Comparison of ENCODE assay signal across 1 cellular context in the genomic region with DNA sequence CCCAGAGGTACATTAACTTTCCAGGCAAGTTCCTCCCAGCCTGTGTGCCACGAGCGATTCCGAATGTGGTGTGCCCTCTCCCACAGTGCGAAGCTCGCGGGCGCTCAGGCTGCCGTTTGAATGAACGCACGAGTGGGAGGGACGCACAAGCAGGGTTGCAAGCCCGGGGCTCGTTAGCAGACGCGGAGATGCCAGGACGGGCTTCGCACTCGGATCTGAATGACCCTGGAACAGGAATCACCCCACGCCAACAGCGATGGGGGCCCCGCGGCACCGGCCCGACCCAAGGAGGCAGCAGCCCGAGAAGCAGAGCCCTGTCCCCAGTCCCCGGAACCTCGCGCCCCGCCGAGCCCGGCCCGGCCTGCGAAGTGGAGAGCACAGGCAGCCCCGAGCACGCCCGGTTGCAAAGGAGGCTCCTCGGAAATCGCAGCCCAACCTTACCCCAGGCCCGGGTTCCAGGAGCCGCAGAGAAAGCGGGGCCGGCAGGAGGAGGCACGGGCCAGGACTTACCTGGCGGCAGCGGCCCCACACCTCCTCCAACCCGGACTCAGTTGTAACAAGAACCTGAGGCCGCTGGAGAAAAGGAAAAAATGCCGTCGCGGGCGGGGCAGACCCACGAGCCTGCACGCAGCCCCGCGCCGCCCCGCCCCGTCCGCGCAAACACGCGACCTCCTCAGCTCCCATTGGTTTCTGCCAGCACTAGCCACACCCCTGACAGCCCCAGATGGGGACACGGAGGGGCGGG.
TF ChIP-seq lines count a peak whose summit lies in the region.

Gene SLC25A30 (minus strand): TSS at position 584 of the 745 bp plus-strand sequence. CDS start 6,948 bp downstream, outside the sequence.

TF ChIP-seq in HepG2, 621 proteins besides CTCF, POLR2A, EP300 and RAD21 (continued from another document and continues in another):
- TF ChIP-seq PAX8 (CRISPR knock-in tag; IDR thresholded peaks at IDR 0.05; ENCODE audit: borderline replicate concordance), result no peak
- no peak for TF ChIP-seq NFATC3 (CRISPR knock-in tag; IDR thresholded peaks at IDR 0.05)
- TF ChIP-seq EED (CRISPR knock-in tag; IDR thresholded peaks at IDR 0.05), result peak; percentile 41; the same call in 1 of the 2 replicates
- TF ChIP-seq ZNF691 (CRISPR knock-in tag; IDR thresholded peaks at IDR 0.05; ENCODE audit: borderline replicate concordance, low read depth), result no peak
- no peak for TF ChIP-seq CREB1 (IDR thresholded peaks at IDR 0.05)
- no peak for TF ChIP-seq CREB1 (CRISPR knock-in tag; IDR thresholded peaks at IDR 0.05)
- TF ChIP-seq HNRNPL (IDR thresholded peaks at IDR 0.05; ENCODE audit: low read depth, low read length), result peak; percentile 70; the same call in 1 of the 2 replicates
- TF ChIP-seq, protein P1, sequence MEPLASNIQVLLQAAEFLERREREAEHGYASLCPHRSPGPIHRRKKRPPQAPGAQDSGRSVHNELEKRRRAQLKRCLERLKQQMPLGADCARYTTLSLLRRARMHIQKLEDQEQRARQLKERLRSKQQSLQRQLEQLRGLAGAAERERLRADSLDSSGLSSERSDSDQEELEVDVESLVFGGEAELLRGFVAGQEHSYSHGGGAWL (CRISPR knock-in tag; IDR thresholded peaks at IDR 0.05), result peak; percentile 73; the same call in 1 of the 2 replicates
- peak; percentile 26; the same call in 1 of the 2 replicates for TF ChIP-seq RARA (CRISPR knock-in tag; IDR thresholded peaks at IDR 0.05)
- peak; percentile 53; the same call in 1 of the 2 replicates for TF ChIP-seq FOXC1 (CRISPR knock-in tag; IDR thresholded peaks at IDR 0.05; ENCODE audit: borderline replicate concordance)
- no peak for TF ChIP-seq HDAC6 (IDR thresholded peaks at IDR 0.05; ENCODE audit: low read depth, low read length)
- TF ChIP-seq BCL3 (CRISPR knock-in tag; IDR thresholded peaks at IDR 0.05), result peak; percentile 63; the same call in 1 of the 2 replicates
- TF ChIP-seq NONO (IDR thresholded peaks at IDR 0.05), result no peak
- TF ChIP-seq NONO (CRISPR knock-in tag; conservative IDR thresholded peaks at IDR 0.05), result peak; percentile 41
- TF ChIP-seq, protein P2, sequence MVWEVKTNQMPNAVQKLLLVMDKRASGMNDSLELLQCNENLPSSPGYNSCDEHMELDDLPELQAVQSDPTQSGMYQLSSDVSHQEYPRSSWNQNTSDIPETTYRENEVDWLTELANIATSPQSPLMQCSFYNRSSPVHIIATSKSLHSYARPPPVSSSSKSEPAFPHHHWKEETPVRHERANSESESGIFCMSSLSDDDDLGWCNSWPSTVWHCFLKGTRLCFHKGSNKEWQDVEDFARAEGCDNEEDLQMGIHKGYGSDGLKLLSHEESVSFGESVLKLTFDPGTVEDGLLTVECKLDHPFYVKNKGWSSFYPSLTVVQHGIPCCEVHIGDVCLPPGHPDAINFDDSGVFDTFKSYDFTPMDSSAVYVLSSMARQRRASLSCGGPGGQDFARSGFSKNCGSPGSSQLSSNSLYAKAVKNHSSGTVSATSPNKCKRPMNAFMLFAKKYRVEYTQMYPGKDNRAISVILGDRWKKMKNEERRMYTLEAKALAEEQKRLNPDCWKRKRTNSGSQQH (CRISPR knock-in tag; IDR thresholded peaks at IDR 0.05; ENCODE audit: low read depth), result peak; percentile 38; the same call in 1 of the 2 replicates
- peak; percentile 84 for TF ChIP-seq POLR2AphosphoS5 (IDR thresholded peaks at IDR 0.05; ENCODE audit: low read depth, low read length)
- TF ChIP-seq DNMT1 (CRISPR knock-in tag; IDR thresholded peaks at IDR 0.05), result 0 out of 2 replicates have a peak, but pooled peaks have one; percentile 67
- TF ChIP-seq POGZ (CRISPR knock-in tag; IDR thresholded peaks at IDR 0.05), result no peak; the same call in 1 of the 2 replicates
- 0 out of 2 replicates have a peak, but pooled peaks have one; percentile 47 for TF ChIP-seq PBX3 (CRISPR knock-in tag; IDR thresholded peaks at IDR 0.05; ENCODE audit: borderline replicate concordance)
- TF ChIP-seq MIER3 (CRISPR knock-in tag; IDR thresholded peaks at IDR 0.05; ENCODE audit: borderline replicate concordance), result no peak
- TF ChIP-seq ZNF614 (CRISPR knock-in tag; IDR thresholded peaks at IDR 0.05; ENCODE audit: borderline replicate concordance), result peak; percentile 54; the same call in 1 of the 2 replicates
- peak; percentile 28; the same call in 1 of the 2 replicates for TF ChIP-seq MTF1 (CRISPR knock-in tag; IDR thresholded peaks at IDR 0.05)
- TF ChIP-seq, protein P3, sequence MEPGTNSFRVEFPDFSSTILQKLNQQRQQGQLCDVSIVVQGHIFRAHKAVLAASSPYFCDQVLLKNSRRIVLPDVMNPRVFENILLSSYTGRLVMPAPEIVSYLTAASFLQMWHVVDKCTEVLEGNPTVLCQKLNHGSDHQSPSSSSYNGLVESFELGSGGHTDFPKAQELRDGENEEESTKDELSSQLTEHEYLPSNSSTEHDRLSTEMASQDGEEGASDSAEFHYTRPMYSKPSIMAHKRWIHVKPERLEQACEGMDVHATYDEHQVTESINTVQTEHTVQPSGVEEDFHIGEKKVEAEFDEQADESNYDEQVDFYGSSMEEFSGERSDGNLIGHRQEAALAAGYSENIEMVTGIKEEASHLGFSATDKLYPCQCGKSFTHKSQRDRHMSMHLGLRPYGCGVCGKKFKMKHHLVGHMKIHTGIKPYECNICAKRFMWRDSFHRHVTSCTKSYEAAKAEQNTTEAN (CRISPR knock-in tag; conservative IDR thresholded peaks at IDR 0.05), result peak; percentile 36; the same call in 1 of the 2 replicates
- TF ChIP-seq ZEB1 (IDR thresholded peaks at IDR 0.05; ENCODE audit: insufficient replicate concordance, low read depth), result peak; percentile 65
- TF ChIP-seq ZNF335 (CRISPR knock-in tag; IDR thresholded peaks at IDR 0.05), result 0 out of 2 replicates have a peak, but pooled peaks have one; percentile 24
- TF ChIP-seq UBTF (CRISPR knock-in tag; IDR thresholded peaks at IDR 0.05), result peak; percentile 96
- peak; percentile 37; the same call in 1 of the 2 replicates for TF ChIP-seq ZNF788 (CRISPR knock-in tag; IDR thresholded peaks at IDR 0.05; ENCODE audit: borderline replicate concordance)
- TF ChIP-seq KLF6 (CRISPR knock-in tag; IDR thresholded peaks at IDR 0.05), result peak; percentile 54; the same call in 1 of the 2 replicates
- peak; percentile 23; the same call in 1 of the 2 replicates for TF ChIP-seq NCOR1 (IDR thresholded peaks at IDR 0.05; ENCODE audit: borderline replicate concordance, low read length)
- peak; percentile 67; the same call in 1 of the 2 replicates for TF ChIP-seq ZNF580 (CRISPR knock-in tag; IDR thresholded peaks at IDR 0.05; ENCODE audit: borderline replicate concordance, low read depth)
- TF ChIP-seq NR0B2 (CRISPR knock-in tag; IDR thresholded peaks at IDR 0.05), result peak; percentile 46; the same call in 1 of the 2 replicates
- TF ChIP-seq FOXO4 (CRISPR knock-in tag; conservative IDR thresholded peaks at IDR 0.05), result 0 out of 2 replicates have a peak, but pooled peaks have one; percentile 76
- TF ChIP-seq PLSCR1 (CRISPR knock-in tag; IDR thresholded peaks at IDR 0.05; ENCODE audit: borderline replicate concordance), result no peak
- TF ChIP-seq ZNF160 (CRISPR knock-in tag; IDR thresholded peaks at IDR 0.05), result peak; percentile 8; the same call in 1 of the 2 replicates
- TF ChIP-seq KAT2B (IDR thresholded peaks at IDR 0.05; ENCODE audit: borderline replicate concordance, low read depth, low read length), result no peak
- TF ChIP-seq ZNF124 (CRISPR knock-in tag; IDR thresholded peaks at IDR 0.05), result 0 out of 2 replicates have a peak, but pooled peaks have one; percentile 9
- TF ChIP-seq, protein P4, sequence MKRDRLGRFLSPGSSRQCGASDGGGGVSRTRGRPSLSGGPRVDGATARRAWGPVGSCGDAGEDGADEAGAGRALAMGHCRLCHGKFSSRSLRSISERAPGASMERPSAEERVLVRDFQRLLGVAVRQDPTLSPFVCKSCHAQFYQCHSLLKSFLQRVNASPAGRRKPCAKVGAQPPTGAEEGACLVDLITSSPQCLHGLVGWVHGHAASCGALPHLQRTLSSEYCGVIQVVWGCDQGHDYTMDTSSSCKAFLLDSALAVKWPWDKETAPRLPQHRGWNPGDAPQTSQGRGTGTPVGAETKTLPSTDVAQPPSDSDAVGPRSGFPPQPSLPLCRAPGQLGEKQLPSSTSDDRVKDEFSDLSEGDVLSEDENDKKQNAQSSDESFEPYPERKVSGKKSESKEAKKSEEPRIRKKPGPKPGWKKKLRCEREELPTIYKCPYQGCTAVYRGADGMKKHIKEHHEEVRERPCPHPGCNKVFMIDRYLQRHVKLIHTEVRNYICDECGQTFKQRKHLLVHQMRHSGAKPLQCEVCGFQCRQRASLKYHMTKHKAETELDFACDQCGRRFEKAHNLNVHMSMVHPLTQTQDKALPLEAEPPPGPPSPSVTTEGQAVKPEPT (CRISPR knock-in tag; IDR thresholded peaks at IDR 0.05; ENCODE audit: low read depth), result 0 out of 2 replicates have a peak, but pooled peaks have one; percentile 28
- TF ChIP-seq PHF8 (CRISPR knock-in tag; IDR thresholded peaks at IDR 0.05), result peak; percentile 88
- no peak for TF ChIP-seq PCBP1 (IDR thresholded peaks at IDR 0.05; ENCODE audit: borderline replicate concordance, low read depth, low read length)
- TF ChIP-seq ZNF597 (CRISPR knock-in tag; IDR thresholded peaks at IDR 0.05), result no peak
- peak; percentile 61; the same call in 1 of the 2 replicates for TF ChIP-seq GATA4 (IDR thresholded peaks at IDR 0.05; ENCODE audit: borderline replicate concordance, low read depth)
